ENCODE assay signal across 11 cellular contexts in genomic region chr2:136225950-136226835, GRCh38.
DNase-seq lines count a peak whose midpoint lies in the region; ATAC-seq, FAIRE-seq and TF ChIP-seq lines count a peak whose summit lies in the region.
"Had no signal": no experiment of that assay in that cellular context is flagged by ENCODE, and none has a peak within 500 bp of the region (broad histone marks: within the 10 kb centered on the region; RNA-seq: fewer than 3 reads in every experiment).

No MANE protein-coding gene starts in this region.

- CTCF ChIA-PET in Caco-2 (lab: Charles Lee), result no interaction called here

- TF ChIP-seq CTCF in Caco-2 (IDR thresholded peaks at IDR 0.05; ENCODE audit: insufficient read depth in 1 of 2, low read depth in 1 of 2, low read length in 1 of 2, severe bottlenecking in 1 of 2, unreplicated experiment in 1 of 2), result no peak

- no peaks in the 10 kb centered on the region; the same call in 1 of the 2 replicates for H3K9me3 ChIP-seq in Caco-2

- no peaks in the 10 kb centered on the region for H3K4me1 ChIP-seq in Caco-2

- no peaks in the 10 kb centered on the region for H3K27me3 ChIP-seq in Caco-2 (replicated peaks; ENCODE audit: control insufficient read depth, insufficient read depth, low read length)
- H3K27me3 ChIP-seq: cardiac muscle cell had no signal

- POLR2A ChIA-PET in Caco-2 (lab: Charles Lee), result no interaction called here

- H3K27me3 Mint-ChIP-seq in Caco-2 (ENCODE audit: insufficient read depth, unreplicated experiment), result peaks cover 14% of the 10 kb centered on the region

- intact Hi-C loops in Caco-2 (cut with micrococcal nuclease; ENCODE audit: unreplicated experiment), result no loop called here

- H3K36me3 Mint-ChIP-seq in Caco-2 (ENCODE audit: insufficient read depth, unreplicated experiment), result no peaks in the 10 kb centered on the region

- no peak for FAIRE-seq in GM12891 (lab: Jason Lieb, UNC)
- FAIRE-seq: islet of Langerhans had no signal

- ATAC-seq in HG03432 (IDR thresholded peaks at IDR 0.05; ENCODE audit: unreplicated experiment) (peak; percentile 48), HG03439 (IDR thresholded peaks at IDR 0.05; ENCODE audit: unreplicated experiment) (no peak)

- H3K36me3 ChIP-seq in Caco-2 (ENCODE audit: control insufficient read depth, insufficient read depth, low read length), result no peaks in the 10 kb centered on the region
- H3K36me3 ChIP-seq: cardiac muscle cell had no signal

- H3K9me3 Mint-ChIP-seq in Caco-2 (ENCODE audit: unreplicated experiment), result no peaks in the 10 kb centered on the region

- peak; percentile 33 for DNase-seq in stimulated activated CD8-positive, alpha-beta memory T cell treated with anti-CD3 and anti-CD28 coated beads, Interleukin-12 subunit alpha, Interleukin-12 subunit beta, amount 100 ng/mL, for 4 hours (ENCODE audit: low read depth)
- no peak for DNase-seq in stimulated activated CD8-positive, alpha-beta memory T cell treated with anti-CD3 and anti-CD28 coated beads, Interleukin-4, amount 100 ng/mL, for 48 hours
- DNase-seq in activated gamma-delta T cell treated with anti-CD3 and anti-CD28 coated beads, Interleukin-2, amount 50 U/mL, for 16 hours (ENCODE audit: low read depth), result peak; percentile 26
- DNase-seq in Caco-2 (no peak), SHP77 (lab: John Stamatoyannopoulos, UW) (no peak), GM12891 (ENCODE audit: insufficient read length, low spot score) (no peak)
- DNase-seq: GF-D8 had no signal

- no peak for TF ChIP-seq POLR2A in GM12891 (IDR thresholded peaks at IDR 0.05; ENCODE audit: low read depth, low read length)

- no peak overlapping the region for H3K4me3 Mint-ChIP-seq in Caco-2 (ENCODE audit: unreplicated experiment)

- no TSS peak for BruUV-seq in Caco-2 (replicated peaks; lab: Mats Ljungman, UMichigan)

- peaks cover 11% of the 10 kb centered on the region for H3K4me1 Mint-ChIP-seq in Caco-2 (ENCODE audit: low read depth, unreplicated experiment)

- H3K27ac Mint-ChIP-seq in Caco-2 (ENCODE audit: unreplicated experiment), result no peak overlapping the region

- no peak overlapping the region for H3K4me3 ChIP-seq in Caco-2 (ENCODE audit: low read depth, low read length)
- H3K4me3 ChIP-seq: cardiac muscle cell had no signal

TF ChIP-seq in GM12891, 5 proteins besides CTCF, POLR2A, EP300 and RAD21:
- TF ChIP-seq PAX5 (IDR thresholded peaks at IDR 0.05; ENCODE audit: insufficient read depth, low read length, severe bottlenecking), result no peak
- TF ChIP-seq POU2F2 (IDR thresholded peaks at IDR 0.05; ENCODE audit: low read depth, low read length), result no peak
- no peak for TF ChIP-seq POLR2AphosphoS5 (IDR thresholded peaks at IDR 0.05; ENCODE audit: low read depth, low read length)
- no peak for TF ChIP-seq TAF1 (IDR thresholded peaks at IDR 0.05; ENCODE audit: low read depth, low read length)
- TF ChIP-seq SPI1 (IDR thresholded peaks at IDR 0.05; ENCODE audit: low read depth, low read length), result no peak

Comparison
In these comparisons a context has a peak if more than half of its experiments do, and no peak if none do; other contexts are left out.
1. DNase-seq: peak in stimulated activated CD8-positive, alpha-beta memory T cell treated with anti-CD3 and anti-CD28 coated beads, Interleukin-12 subunit alpha, Interleukin-12 subunit beta, amount 100 ng/mL, for 4 hours (single experiment) and activated gamma-delta T cell treated with anti-CD3 and anti-CD28 coated beads, Interleukin-2, amount 50 U/mL, for 16 hours (single experiment); none in stimulated activated CD8-positive, alpha-beta memory T cell treated with anti-CD3 and anti-CD28 coated beads, Interleukin-4, amount 100 ng/mL, for 48 hours (single experiment), Caco-2 (0 of 2), SHP77 (0 of 2) and GM12891 (single experiment).